ENCODE assay signal across 11 cellular contexts in the genomic region with DNA sequence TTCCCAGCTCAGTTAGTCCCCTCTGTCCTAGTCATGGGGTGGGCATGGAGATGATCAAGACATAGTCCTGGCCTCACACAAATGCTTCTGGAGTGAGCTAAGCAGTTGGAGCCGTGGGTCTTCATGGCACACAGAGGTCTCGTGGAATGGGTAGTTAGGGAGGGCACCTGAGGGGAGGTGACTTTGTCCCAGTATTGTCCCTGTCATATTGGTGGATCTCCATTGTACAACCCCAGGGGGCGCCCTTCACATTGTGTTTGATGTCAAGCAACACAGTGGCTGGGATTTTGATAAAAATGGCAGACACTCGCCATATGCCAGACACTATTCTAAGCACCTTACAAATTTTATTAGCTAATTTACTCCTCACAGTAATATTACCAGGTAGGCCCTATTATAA.
DNase-seq lines count a peak whose midpoint lies in the region; ATAC-seq, FAIRE-seq and TF ChIP-seq lines count a peak whose summit lies in the region.
"Had no signal": no experiment of that assay in that cellular context is flagged by ENCODE, and none has a peak within 500 bp of the region (broad histone marks: within the 10 kb centered on the region; RNA-seq: fewer than 3 reads in every experiment).

No MANE protein-coding gene starts in this region.

- no peak for TF ChIP-seq RAD21 in HepG2 (CRISPR knock-in tag; IDR thresholded peaks at IDR 0.05)

- H3K4me3 Mint-ChIP-seq in chondrocyte (ENCODE audit: unreplicated experiment): no peak overlapping the region
- H3K4me3 Mint-ChIP-seq in natural killer cell treated with Interleukin-12 subunit alpha and Interleukin-12 subunit beta and Interleukin-15 and Interleukin-18, amount 100 ng/mL, for 72 hours: no peak overlapping the region
- H3K4me3 Mint-ChIP-seq: stimulated activated memory B cell treated with anti-CD40 and anti-IgM and Interleukin-4, amounts not matched to agents 10 μg/mL and 1 μg/mL and 100 μg/mL, for 72 hours had no signal

- CTCF ChIA-PET in HepG2 (lab: Yijun Ruan, JAX; ENCODE audit: low intra/inter-chr PET ratio, low total read pairs): no interaction called here

- intact Hi-C loops in HepG2 (cut with micrococcal nuclease; ENCODE audit: unreplicated experiment): no loop called here
- intact Hi-C loops in right lobe of liver (cut with DNase I): no loop called here
- intact Hi-C loops in kidney (cut with DNase I): no loop called here

- no peak overlapping the region for H3K27ac Mint-ChIP-seq in chondrocyte (ENCODE audit: unreplicated experiment)
- H3K27ac Mint-ChIP-seq in natural killer cell treated with Interleukin-12 subunit alpha and Interleukin-12 subunit beta and Interleukin-15 and Interleukin-18, amount 100 ng/mL, for 72 hours: no peak overlapping the region
- H3K27ac Mint-ChIP-seq: stimulated activated memory B cell treated with anti-CD40 and anti-IgM and Interleukin-4, amounts not matched to agents 10 μg/mL and 1 μg/mL and 100 μg/mL, for 72 hours had no signal

- H3K27me3 ChIP-seq in HepG2 (ENCODE audit: control insufficient read depth in 1 of 2, insufficient read depth in 2 of 2, low read length in 2 of 2) (peaks cover 1 to 20% of the 10 kb centered on the region in 2 experiments; a peak in 2 of 5 replicates), right lobe of liver (no peaks in the 10 kb centered on the region)

- WGBS in HepG2 (ENCODE audit: low lambda C conversion rate): 6% methylated on average over 4 of the region's 4 CpGs
- WGBS in right lobe of liver (ENCODE audit: insufficient coverage, low coverage, low lambda C conversion rate, missing lambda C conversion rate): 53% methylated on average over 4 of the region's 4 CpGs

- H4K20me1 ChIP-seq in HepG2 (ENCODE audit: insufficient read depth, low read length): no peaks in the 10 kb centered on the region

- H3K4me2 ChIP-seq in HepG2 (ENCODE audit: low read depth, low read length): no peak overlapping the region

- H3K4me1 ChIP-seq in HepG2 (ENCODE audit: insufficient read depth, low read length): no peaks in the 10 kb centered on the region
- H3K4me1 ChIP-seq in right lobe of liver: no peaks in the 10 kb centered on the region
- no peaks in the 10 kb centered on the region for H3K4me1 ChIP-seq in kidney (ENCODE audit: control insufficient read depth in 1 of 2, insufficient read depth in 1 of 2, low read depth in 1 of 2, low read length in 2 of 2)

- H3K27ac ChIP-seq in HepG2 (ENCODE audit: extremely low read length, insufficient read depth, low read length) (no peak overlapping the region), right lobe of liver (no peak overlapping the region), kidney (ENCODE audit: low read depth in 2 of 2, low read length in 2 of 2) (no peak overlapping the region)
- H3K27ac ChIP-seq: epithelial cell of prostate had no signal

- H3K36me3 Mint-ChIP-seq in chondrocyte (ENCODE audit: low read depth): no peaks in the 10 kb centered on the region
- H3K36me3 Mint-ChIP-seq in natural killer cell treated with Interleukin-12 subunit alpha and Interleukin-12 subunit beta and Interleukin-15 and Interleukin-18, amount 100 ng/mL, for 72 hours: no peaks in the 10 kb centered on the region
- H3K36me3 Mint-ChIP-seq: stimulated activated memory B cell treated with anti-CD40 and anti-IgM and Interleukin-4, amounts not matched to agents 10 μg/mL and 1 μg/mL and 100 μg/mL, for 72 hours had no signal

- FAIRE-seq in HepG2 (lab: Jason Lieb, UNC) (no peak), kidney (lab: Jason Lieb, UNC) (no peak)

- no peak for TF ChIP-seq EP300 in HepG2 (IDR thresholded peaks at IDR 0.05; ENCODE audit: low read depth in 2 of 2, low read length in 2 of 2)
- TF ChIP-seq EP300 in HepG2 (CRISPR knock-in tag; IDR thresholded peaks at IDR 0.05; ENCODE audit: borderline replicate concordance): no peak

- DNase-seq in HepG2 (ENCODE audit: low spot score) (peak; percentile 13), right lobe of liver (no peak), NCI-H1105 treated with DMSO at 0.1 percent for 48 hours (lab: John Stamatoyannopoulos, UW) (peak; percentile 16), chondrocyte (ENCODE audit: low spot score) (no peak), kidney (no peak)
- no peak for DNase-seq in natural killer cell treated with Interleukin-12 subunit alpha and Interleukin-12 subunit beta and Interleukin-15 and Interleukin-18, amount 100 ng/mL, for 72 hours (ENCODE audit: low spot score)
- no peak for DNase-seq in NK-92 treated with Interleukin-12 subunit alpha and Interleukin-12 subunit beta, amount 100 ng/mL, for 24 hours (lab: John Stamatoyannopoulos, UW)
- DNase-seq: COR-L47 had no signal

- ATAC-seq in HepG2: peak; percentile 39; the same call in 2 of the 3 replicates
- ATAC-seq in right lobe of liver: no peak
- no peak for ATAC-seq in natural killer cell treated with Interleukin-12 subunit alpha and Interleukin-12 subunit beta and Interleukin-15 and Interleukin-18, amount 100 ng/mL, for 72 hours
- no peak for ATAC-seq in HG03108 (IDR thresholded peaks at IDR 0.05; ENCODE audit: unreplicated experiment)
- ATAC-seq: stimulated activated memory B cell treated with anti-CD40 and anti-IgM and Interleukin-4, amounts not matched to agents 10 μg/mL and 1 μg/mL and 100 μg/mL, for 72 hours had no signal

- no TSS peak for BruUV-seq in HepG2 (replicated peaks; lab: Mats Ljungman, UMichigan)

- H3K9me3 ChIP-seq in HepG2 (ENCODE audit: low read length) (no peaks in the 10 kb centered on the region), right lobe of liver (no peaks in the 10 kb centered on the region), kidney (ENCODE audit: control insufficient read depth in 1 of 2, low read length in 2 of 2) (no peaks in the 10 kb centered on the region)

- TF ChIP-seq POLR2A in HepG2 (IDR thresholded peaks at IDR 0.05; ENCODE audit: insufficient read depth in 1 of 2, low read depth in 2 of 2, low read length in 2 of 2): no peak
- no peak for TF ChIP-seq POLR2A in right lobe of liver (IDR thresholded peaks at IDR 0.05)

- H3K9ac ChIP-seq in HepG2 (ENCODE audit: insufficient read depth, low read depth, low read length): no peak overlapping the region
- no peak overlapping the region for H3K9ac ChIP-seq in kidney (ENCODE audit: low read length in 2 of 2)

- peaks cover 48% of the 10 kb centered on the region for H3K27me3 Mint-ChIP-seq in chondrocyte (ENCODE audit: low read depth)
- peaks cover 28 to 42% of the 10 kb centered on the region in 2 donors for H3K27me3 Mint-ChIP-seq in natural killer cell treated with Interleukin-12 subunit alpha and Interleukin-12 subunit beta and Interleukin-15 and Interleukin-18, amount 100 ng/mL, for 72 hours

- H3K4me1 Mint-ChIP-seq in chondrocyte (ENCODE audit: low read depth): no peaks in the 10 kb centered on the region
- no peaks in the 10 kb centered on the region for H3K4me1 Mint-ChIP-seq in natural killer cell treated with Interleukin-12 subunit alpha and Interleukin-12 subunit beta and Interleukin-15 and Interleukin-18, amount 100 ng/mL, for 72 hours (ENCODE audit: low read depth in 2 of 2)
- H3K4me1 Mint-ChIP-seq: stimulated activated memory B cell treated with anti-CD40 and anti-IgM and Interleukin-4, amounts not matched to agents 10 μg/mL and 1 μg/mL and 100 μg/mL, for 72 hours had no signal

- H2AFZ ChIP-seq in HepG2 (ENCODE audit: low read length): no peak overlapping the region

- in situ Hi-C loops in HepG2 (cut with HindIII; ENCODE audit: extremely low pct_ligation_motif_present, low pct_unique_long_range_greater_than_20kb): no loop called here

- H3K9me3 Mint-ChIP-seq in chondrocyte (ENCODE audit: low read depth): no peaks in the 10 kb centered on the region
- H3K9me3 Mint-ChIP-seq in natural killer cell treated with Interleukin-12 subunit alpha and Interleukin-12 subunit beta and Interleukin-15 and Interleukin-18, amount 100 ng/mL, for 72 hours: no peaks in the 10 kb centered on the region
- H3K9me3 Mint-ChIP-seq: stimulated activated memory B cell treated with anti-CD40 and anti-IgM and Interleukin-4, amounts not matched to agents 10 μg/mL and 1 μg/mL and 100 μg/mL, for 72 hours had no signal

- H3K36me3 ChIP-seq in HepG2 (replicated peaks in 1 of 2; ENCODE audit: control insufficient read depth in 1 of 2, insufficient read depth in 2 of 2, low read length in 2 of 2): no peaks in the 10 kb centered on the region
- no peaks in the 10 kb centered on the region for H3K36me3 ChIP-seq in right lobe of liver
- no peaks in the 10 kb centered on the region for H3K36me3 ChIP-seq in kidney (ENCODE audit: control insufficient read depth in 1 of 2, insufficient read depth in 2 of 2, low read length in 2 of 2)

- no peaks in the 10 kb centered on the region for H3K79me2 ChIP-seq in HepG2 (ENCODE audit: insufficient read depth, low read length)

- H3K4me3 ChIP-seq in HepG2 (replicated peaks in 1 of 3; ENCODE audit: insufficient read depth in 1 of 3, low read depth in 2 of 3, low read length in 3 of 3) (no peak overlapping the region), right lobe of liver (no peak overlapping the region), kidney (ENCODE audit: low read length in 2 of 2) (no peak overlapping the region)

- peak; percentile 53 for TF ChIP-seq CTCF in HepG2 (CRISPR knock-in tag; IDR thresholded peaks at IDR 0.05)
- TF ChIP-seq CTCF in right lobe of liver (IDR thresholded peaks at IDR 0.05): peak in 2 of 4 donors; percentile 13 to 31
- peak; percentile 32 for TF ChIP-seq CTCF in chondrocyte (IDR thresholded peaks at IDR 0.05)
- TF ChIP-seq CTCF in kidney (IDR thresholded peaks at IDR 0.05; ENCODE audit: borderline replicate concordance, extremely low read depth, insufficient read depth): no peak

- POLR2A ChIA-PET in HepG2 (lab: Yijun Ruan, JAX): interaction anchor here (0.7 kb wide), 1 partner anchor 276 kb away, joined by 3 read pairs; no protein-coding TSS in a partner anchor

TF ChIP-seq in HepG2, 621 proteins besides CTCF, POLR2A, EP300 and RAD21 (continues in another document):
- no peak for TF ChIP-seq RNF2 (conservative IDR thresholded peaks at IDR 0.05; ENCODE audit: low read depth)
- no peak for TF ChIP-seq TARDBP (CRISPR knock-in tag; IDR thresholded peaks at IDR 0.05)
- no peak for TF ChIP-seq ZKSCAN8 (CRISPR knock-in tag; IDR thresholded peaks at IDR 0.05; ENCODE audit: borderline replicate concordance)
- TF ChIP-seq MTF2 (CRISPR knock-in tag; IDR thresholded peaks at IDR 0.05; ENCODE audit: borderline replicate concordance): no peak
- TF ChIP-seq, protein P1, sequence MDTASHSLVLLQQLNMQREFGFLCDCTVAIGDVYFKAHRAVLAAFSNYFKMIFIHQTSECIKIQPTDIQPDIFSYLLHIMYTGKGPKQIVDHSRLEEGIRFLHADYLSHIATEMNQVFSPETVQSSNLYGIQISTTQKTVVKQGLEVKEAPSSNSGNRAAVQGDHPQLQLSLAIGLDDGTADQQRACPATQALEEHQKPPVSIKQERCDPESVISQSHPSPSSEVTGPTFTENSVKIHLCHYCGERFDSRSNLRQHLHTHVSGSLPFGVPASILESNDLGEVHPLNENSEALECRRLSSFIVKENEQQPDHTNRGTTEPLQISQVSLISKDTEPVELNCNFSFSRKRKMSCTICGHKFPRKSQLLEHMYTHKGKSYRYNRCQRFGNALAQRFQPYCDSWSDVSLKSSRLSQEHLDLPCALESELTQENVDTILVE (CRISPR knock-in tag; IDR thresholded peaks at IDR 0.05): no peak

Comparison
In these comparisons a context has a peak if more than half of its experiments do, and no peak if none do; other contexts are left out.
1. DNase-seq: peak in HepG2 (single experiment) and NCI-H1105 treated with DMSO at 0.1 percent for 48 hours (single experiment); none in right lobe of liver (0 of 3), chondrocyte (single experiment), natural killer cell treated with Interleukin-12 subunit alpha and Interleukin-12 subunit beta and Interleukin-15 and Interleukin-18, amount 100 ng/mL, for 72 hours (single experiment), kidney (single experiment) and NK-92 treated with Interleukin-12 subunit alpha and Interleukin-12 subunit beta, amount 100 ng/mL, for 24 hours (single experiment).